In genomic region chr11:113873241-113873626, GRCh38 we compare ENCODE assay signal across 10 cellular contexts. TPM values are rescaled to one million over a fixed set of nuclear protein-coding genes. Genes with fewer than 3 reads are reported as not detected.
DNase-seq lines count a peak whose midpoint lies in the region; ATAC-seq and TF ChIP-seq lines count a peak whose summit lies in the region.
"Had no signal": no experiment of that assay in that cellular context is flagged by ENCODE, and none has a peak within 500 bp of the region (broad histone marks: within the 10 kb centered on the region; RNA-seq: fewer than 3 reads in every experiment).

No MANE protein-coding gene starts in this region.

- no peak for ATAC-seq in activated CD8-positive, alpha-beta T cell treated with anti-CD3 and anti-CD28 coated beads, Interleukin-2, amount 10 ng/mL, durations not matched to agents 7 days and 5 days
- no peak for ATAC-seq in stimulated activated effector memory CD8-positive, alpha-beta T cell treated with anti-CD3 and anti-CD28 coated beads, Interleukin-12 subunit alpha, Interleukin-12 subunit beta, amount 100 ng/mL, for 72 hours

- intact Hi-C loops in activated CD4-positive, alpha-beta T cell treated with anti-CD3 and anti-CD28 coated beads, Interleukin-2, amount 10 ng/mL, durations not matched to agents 24 days and 14 days (cut with micrococcal nuclease) = loop anchor here (10.0 kb wide), 1 partner anchor 292 kb away; no protein-coding TSS in a partner anchor

- no peak for DNase-seq in activated CD4-positive, alpha-beta T cell treated with anti-CD3 and anti-CD28 coated beads, Interleukin-2, amount 10 ng/mL, durations not matched to agents 24 days and 14 days
- no peak for DNase-seq in activated CD4-positive, alpha-beta T cell treated with anti-CD3 and anti-CD28 coated beads, Interleukin-2, amount 50 U/mL, for 48 hours
- DNase-seq in activated CD8-positive, alpha-beta T cell treated with anti-CD3 and anti-CD28 coated beads, Interleukin-2, amount 10 ng/mL, durations not matched to agents 7 days and 5 days = no peak
- DNase-seq in right atrium auricular region (ENCODE audit: low spot score) (peak; percentile 73), iPS-NIHi11 (ENCODE audit: low spot score) (no peak), NCI-H774 (lab: John Stamatoyannopoulos, UW) (no peak)
- no peak for DNase-seq in stimulated activated effector memory CD8-positive, alpha-beta T cell treated with anti-CD3 and anti-CD28 coated beads, Interleukin-12 subunit alpha, Interleukin-12 subunit beta, amount 100 ng/mL, for 72 hours (ENCODE audit: low spot score in 2 of 2)
- DNase-seq in central memory CD4-positive, alpha-beta T cell = no peak
- DNase-seq: activated gamma-delta T cell had no signal

- CTCF ChIA-PET in activated CD8-positive, alpha-beta T cell treated with anti-CD3 and anti-CD28 coated beads, Interleukin-2, amount 10 ng/mL, durations not matched to agents 7 days and 5 days (lab: Charles Lee) = interaction anchor here (1.0 to 1.4 kb wide), 3 partner anchors 13 to 101 kb away, joined by 3 to 4 read pairs (median 4); no protein-coding TSS in a partner anchor

- peak overlapping the region; percentile 88 for H3K4me3 Mint-ChIP-seq in activated CD4-positive, alpha-beta T cell treated with anti-CD3 and anti-CD28 coated beads, Interleukin-2, amount 10 ng/mL, durations not matched to agents 24 days and 14 days
- peak overlapping the region; percentile 84 for H3K4me3 Mint-ChIP-seq in activated CD8-positive, alpha-beta T cell treated with anti-CD3 and anti-CD28 coated beads, Interleukin-2, amount 10 ng/mL, durations not matched to agents 7 days and 5 days
- peak overlapping the region; percentile 86 for H3K4me3 Mint-ChIP-seq in stimulated activated effector memory CD8-positive, alpha-beta T cell treated with anti-CD3 and anti-CD28 coated beads, Interleukin-12 subunit alpha, Interleukin-12 subunit beta, amount 100 ng/mL, for 72 hours

- no peaks in the 10 kb centered on the region for H3K27me3 ChIP-seq in right atrium auricular region

- H3K36me3 Mint-ChIP-seq in activated CD4-positive, alpha-beta T cell treated with anti-CD3 and anti-CD28 coated beads, Interleukin-2, amount 10 ng/mL, durations not matched to agents 24 days and 14 days (ENCODE audit: low read depth) = peaks cover 18% of the 10 kb centered on the region
- H3K36me3 Mint-ChIP-seq in activated CD8-positive, alpha-beta T cell treated with anti-CD3 and anti-CD28 coated beads, Interleukin-2, amount 10 ng/mL, durations not matched to agents 7 days and 5 days (ENCODE audit: low read depth) = peaks cover 32% of the 10 kb centered on the region
- peaks cover 59% of the 10 kb centered on the region for H3K36me3 Mint-ChIP-seq in stimulated activated effector memory CD8-positive, alpha-beta T cell treated with anti-CD3 and anti-CD28 coated beads, Interleukin-12 subunit alpha, Interleukin-12 subunit beta, amount 100 ng/mL, for 72 hours

- H3K27me3 Mint-ChIP-seq in activated CD4-positive, alpha-beta T cell treated with anti-CD3 and anti-CD28 coated beads, Interleukin-2, amount 10 ng/mL, durations not matched to agents 24 days and 14 days = no peaks in the 10 kb centered on the region
- H3K27me3 Mint-ChIP-seq in activated CD8-positive, alpha-beta T cell treated with anti-CD3 and anti-CD28 coated beads, Interleukin-2, amount 10 ng/mL, durations not matched to agents 7 days and 5 days (ENCODE audit: low read depth) = no peaks in the 10 kb centered on the region

- H3K9me3 ChIP-seq in right atrium auricular region = no peaks in the 10 kb centered on the region

- H3K36me3 ChIP-seq in right atrium auricular region = no peaks in the 10 kb centered on the region

- peak overlapping the region; percentile 26 for H3K27ac Mint-ChIP-seq in activated CD4-positive, alpha-beta T cell treated with anti-CD3 and anti-CD28 coated beads, Interleukin-2, amount 10 ng/mL, durations not matched to agents 24 days and 14 days
- H3K27ac Mint-ChIP-seq in activated CD8-positive, alpha-beta T cell treated with anti-CD3 and anti-CD28 coated beads, Interleukin-2, amount 10 ng/mL, durations not matched to agents 7 days and 5 days = no peak overlapping the region
- H3K27ac Mint-ChIP-seq in stimulated activated effector memory CD8-positive, alpha-beta T cell treated with anti-CD3 and anti-CD28 coated beads, Interleukin-12 subunit alpha, Interleukin-12 subunit beta, amount 100 ng/mL, for 72 hours = peak overlapping the region; percentile 75

- TF ChIP-seq CTCF in right atrium auricular region (IDR thresholded peaks at IDR 0.05) = no peak

- H3K4me3 ChIP-seq in right atrium auricular region = peak overlapping the region; percentile 79 to 95

- H3K27ac ChIP-seq in right atrium auricular region = peak overlapping the region; percentile 88 to 97
- H3K27ac ChIP-seq: RWPE1 had no signal

- H3K4me1 Mint-ChIP-seq in activated CD4-positive, alpha-beta T cell treated with anti-CD3 and anti-CD28 coated beads, Interleukin-2, amount 10 ng/mL, durations not matched to agents 24 days and 14 days = peaks cover 50% of the 10 kb centered on the region
- H3K4me1 Mint-ChIP-seq in activated CD8-positive, alpha-beta T cell treated with anti-CD3 and anti-CD28 coated beads, Interleukin-2, amount 10 ng/mL, durations not matched to agents 7 days and 5 days (ENCODE audit: low read depth) = peaks cover 56% of the 10 kb centered on the region
- peaks cover 72% of the 10 kb centered on the region for H3K4me1 Mint-ChIP-seq in stimulated activated effector memory CD8-positive, alpha-beta T cell treated with anti-CD3 and anti-CD28 coated beads, Interleukin-12 subunit alpha, Interleukin-12 subunit beta, amount 100 ng/mL, for 72 hours

- H3K4me1 ChIP-seq in right atrium auricular region = peaks cover 0 to 28% of the 10 kb centered on the region in 2 donors

- H3K9me3 Mint-ChIP-seq in activated CD4-positive, alpha-beta T cell treated with anti-CD3 and anti-CD28 coated beads, Interleukin-2, amount 10 ng/mL, durations not matched to agents 24 days and 14 days = no peaks in the 10 kb centered on the region
- no peaks in the 10 kb centered on the region for H3K9me3 Mint-ChIP-seq in activated CD8-positive, alpha-beta T cell treated with anti-CD3 and anti-CD28 coated beads, Interleukin-2, amount 10 ng/mL, durations not matched to agents 7 days and 5 days (ENCODE audit: insufficient read depth)
- no peaks in the 10 kb centered on the region for H3K9me3 Mint-ChIP-seq in stimulated activated effector memory CD8-positive, alpha-beta T cell treated with anti-CD3 and anti-CD28 coated beads, Interleukin-12 subunit alpha, Interleukin-12 subunit beta, amount 100 ng/mL, for 72 hours

- POLR2A ChIA-PET in activated CD8-positive, alpha-beta T cell treated with anti-CD3 and anti-CD28 coated beads, Interleukin-2, amount 10 ng/mL, durations not matched to agents 7 days and 5 days (lab: Charles Lee) = no interaction called here

RNA-seq across cellular contexts. Expression of gene USP28, which starts 2.1 kb away (rescaled TPM):
- total RNA-seq in activated CD4-positive, alpha-beta T cell treated with anti-CD3 and anti-CD28 coated beads, Interleukin-2, amount 10 ng/mL, durations not matched to agents 24 days and 14 days = 34.8 and 36.2 TPM in 2 replicates
- total RNA-seq in activated CD8-positive, alpha-beta T cell treated with anti-CD3 and anti-CD28 coated beads, Interleukin-2, amount 10 ng/mL, durations not matched to agents 7 days and 5 days = 10 to 100 TPM; 46.8 to 53.0 TPM
- 100 to 1,000 TPM; 116 to 135 TPM for total RNA-seq in right atrium auricular region

RNA-seq across cellular contexts. Expression of gene HTR3B, which starts 31.4 kb away (rescaled TPM):
- not detected in 2 replicates for total RNA-seq in activated CD4-positive, alpha-beta T cell treated with anti-CD3 and anti-CD28 coated beads, Interleukin-2, amount 10 ng/mL, durations not matched to agents 24 days and 14 days
- not detected for total RNA-seq in activated CD8-positive, alpha-beta T cell treated with anti-CD3 and anti-CD28 coated beads, Interleukin-2, amount 10 ng/mL, durations not matched to agents 7 days and 5 days
- not detected for total RNA-seq in right atrium auricular region
